Comparison of ENCODE assay signal across 30 cellular contexts in the genomic region with DNA sequence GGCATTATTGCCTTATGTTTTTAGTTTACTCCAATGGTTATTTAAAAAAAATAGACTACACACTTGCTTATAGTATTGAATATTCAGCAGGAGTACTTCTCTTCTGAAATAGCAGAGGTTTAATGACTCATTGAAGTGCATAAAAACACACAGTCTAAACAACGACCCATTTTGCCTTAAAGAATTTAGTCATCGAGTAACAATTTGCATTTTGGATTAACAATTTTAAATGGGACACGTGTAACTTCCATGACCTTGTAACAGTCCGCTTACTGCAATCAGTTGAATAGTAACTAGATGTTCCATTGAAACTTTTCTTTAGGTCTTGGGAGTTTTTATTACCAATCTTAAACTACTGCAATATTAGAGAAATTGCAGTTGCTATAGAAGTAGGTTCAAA. TPM values are rescaled to one million over a fixed set of nuclear protein-coding genes. Genes with fewer than 3 reads are reported as not detected.
DNase-seq lines count a peak whose midpoint lies in the region; ATAC-seq and TF ChIP-seq lines count a peak whose summit lies in the region.
"Had no signal": no experiment of that assay in that cellular context is flagged by ENCODE, and none has a peak within 500 bp of the region (broad histone marks: within the 10 kb centered on the region; RNA-seq: fewer than 3 reads in every experiment).

No MANE protein-coding gene starts in this region.

- WGBS in IMR-90 (ENCODE audit: extremely low coverage in 2 of 2, insufficient read length in 1 of 2), 2 experiments: no CpG with 5 or more reads among the region's 4 CpGs
- 20% methylated on average over 1 of the region's 4 CpGs for WGBS in mesenchymal stem cell

- peak overlapping the region; percentile 42 for H3K56ac ChIP-seq in IMR-90 (ENCODE audit: extremely low read depth, insufficient read depth, low read length)

- H3K4me1 Mint-ChIP-seq in Calu3 (ENCODE audit: low read depth, unreplicated experiment): peaks cover 70% of the 10 kb centered on the region
- H3K4me1 Mint-ChIP-seq in activated CD4-positive, alpha-beta memory T cell treated with anti-CD3 and anti-CD28 coated beads for 36 hours (ENCODE audit: low read depth): no peaks in the 10 kb centered on the region
- H3K4me1 Mint-ChIP-seq: activated B cell treated with CpG ODN at 0.5 μM for 24 hours; activated naive CD4-positive, alpha-beta T cell treated with anti-CD3 and anti-CD28 coated beads, Interleukin-2, amount 10 ng/mL, durations not matched to agents 7 days and 5 days; CD8-positive, alpha-beta memory T cell; mesothelial cell of epicardium; naive thymus-derived CD4-positive, alpha-beta T cell had no signal

- no peak for TF ChIP-seq POLR2A in IMR-90 (IDR thresholded peaks at IDR 0.05; ENCODE audit: low read depth, low read length)

- no peak for DNase-seq in Calu3
- peak; percentile 86 for DNase-seq in IMR-90
- DNase-seq in cerebellar cortex (ENCODE audit: low spot score): peak; percentile 17
- peak; percentile 60 for DNase-seq in mesenchymal stem cell
- DNase-seq in left ventricle myocardium inferior: no peak
- no peak for DNase-seq in HPDE6-E6E7 (ENCODE audit: extremely low spot score)
- no peak for DNase-seq in NCI-H1105 treated with DMSO at 0.1 percent for 48 hours (lab: John Stamatoyannopoulos, UW)
- no peak for DNase-seq in activated CD4-positive, alpha-beta memory T cell treated with anti-CD3 and anti-CD28 coated beads for 36 hours
- DNase-seq: activated B cell treated with CpG ODN at 0.5 μM for 24 hours; activated CD4-positive, alpha-beta T cell treated with anti-CD3 and anti-CD28 coated beads, Interleukin-2, amount 50 U/mL, for 1 hour; activated naive CD4-positive, alpha-beta T cell treated with anti-CD3 and anti-CD28 coated beads, Interleukin-2, amount 10 ng/mL, durations not matched to agents 7 days and 5 days; amniotic stem cell; BE2C; CD8-positive, alpha-beta memory T cell; DMS153; effector memory CD4-positive, alpha-beta T cell; erythroblast; gastrocnemius medialis; left ventricle myocardium superior; naive thymus-derived CD4-positive, alpha-beta T cell; NCI-H146; NCI-H510A treated with DMSO at 0.1 percent for 48 hours; occipital lobe; psoas muscle; Right ventricle myocardium superior; stimulated activated naive CD8-positive, alpha-beta T cell treated with anti-CD3 and anti-CD28 coated beads, Interleukin-15, Interleukin-2, amounts not matched to agents 100 U/mL and 50 U/mL, for 24 hours had no signal

- peak; percentile 73 for ATAC-seq in IMR-90 (ENCODE audit: low read depth)
- ATAC-seq: gastrocnemius medialis; left ventricle myocardium superior; naive thymus-derived CD4-positive, alpha-beta T cell; psoas muscle; stimulated activated naive CD8-positive, alpha-beta T cell treated with anti-CD3 and anti-CD28 coated beads, Interleukin-15, Interleukin-2, amounts not matched to agents 100 U/mL and 50 U/mL, for 24 hours had no signal

- peak overlapping the region; percentile 44 for H3K4me2 ChIP-seq in IMR-90 (ENCODE audit: low read depth, low read length)
- H3K4me2 ChIP-seq in mesenchymal stem cell (ENCODE audit: low read length, poor library complexity, severe bottlenecking): no peak overlapping the region
- H3K4me2 ChIP-seq: hepatocyte had no signal

- peak overlapping the region; percentile 73 for H2BK20ac ChIP-seq in IMR-90 (ENCODE audit: low read depth, low read length)

- peaks cover 0 to 33% of the 10 kb centered on the region in 2 experiments; a peak in 2 of 4 replicates for H3K79me1 ChIP-seq in IMR-90 (ENCODE audit: low read depth in 1 of 2, low read length in 2 of 2)
- H3K79me1 ChIP-seq in mesenchymal stem cell (replicated peaks; ENCODE audit: low read length, poor library complexity, severe bottlenecking): peaks cover 2% of the 10 kb centered on the region

- intact Hi-C loops in Calu3 (cut with micrococcal nuclease; ENCODE audit: unreplicated experiment) (loop anchor here (1.0 kb wide), 1 partner anchor 264 kb away; no protein-coding TSS in a partner anchor), IMR-90 (cut with micrococcal nuclease) (loop anchor here (10.0 kb wide), 1 partner anchor 496 kb away; no protein-coding TSS in a partner anchor), left ventricle myocardium inferior (cut with micrococcal nuclease) (no loop called here)
- intact Hi-C loops in activated CD4-positive, alpha-beta memory T cell treated with anti-CD3 and anti-CD28 coated beads for 36 hours (cut with micrococcal nuclease): no loop called here

- BruUV-seq in Calu3 (replicated peaks; lab: Mats Ljungman, UMichigan): no TSS peak
- BruUV-seq in IMR-90 (replicated peaks; lab: Mats Ljungman, UMichigan): no TSS peak

- H3K23ac ChIP-seq in IMR-90 (ENCODE audit: low read depth, low read length): no peak overlapping the region
- H3K23ac ChIP-seq in mesenchymal stem cell (ENCODE audit: low read length in 2 of 2): no peak overlapping the region

- H3K14ac ChIP-seq in IMR-90 (replicated peaks; ENCODE audit: low read depth, low read length): no peak overlapping the region; the same call in 1 of the 2 replicates
- H3K14ac ChIP-seq in mesenchymal stem cell (ENCODE audit: low read length in 2 of 2): no peak overlapping the region

- H3K36me3 ChIP-seq in IMR-90 (ENCODE audit: control insufficient read depth, insufficient read depth, low read length): no peaks in the 10 kb centered on the region
- no peaks in the 10 kb centered on the region for H3K36me3 ChIP-seq in mesenchymal stem cell (ENCODE audit: control insufficient read depth in 1 of 2, insufficient read depth in 2 of 2, low read depth in 1 of 2, low read length in 2 of 2)
- H3K36me3 ChIP-seq in left ventricle myocardium inferior: no peaks in the 10 kb centered on the region
- H3K36me3 ChIP-seq: BE2C, gastrocnemius medialis, vagina had no signal

- H3K27me3 ChIP-seq in IMR-90 (ENCODE audit: control insufficient read depth, insufficient read depth, low read length): no peaks in the 10 kb centered on the region
- peaks cover 0 to 9% of the 10 kb centered on the region in 2 experiments for H3K27me3 ChIP-seq in mesenchymal stem cell (ENCODE audit: control insufficient read depth in 1 of 2, insufficient read depth in 1 of 2, low read length in 2 of 2)
- H3K27me3 ChIP-seq in left ventricle myocardium inferior (ENCODE audit: low read depth): peaks cover 48% of the 10 kb centered on the region
- H3K27me3 ChIP-seq: hepatocyte, vagina had no signal

- no peak for TF ChIP-seq RAD21 in IMR-90 (IDR thresholded peaks at IDR 0.05; ENCODE audit: low read length)

- H3K4me3 ChIP-seq in IMR-90 (ENCODE audit: insufficient read depth, low read depth, low read length) (no peak overlapping the region), mesenchymal stem cell (ENCODE audit: insufficient read depth in 1 of 2, low read depth in 1 of 2, low read length in 2 of 2) (no peak overlapping the region), left ventricle myocardium inferior (no peak overlapping the region)
- H3K4me3 ChIP-seq: coronary artery, gastrocnemius medialis, hepatocyte, psoas muscle, vagina had no signal

- no peaks in the 10 kb centered on the region for H4K20me1 ChIP-seq in IMR-90 (ENCODE audit: insufficient read depth, low read length)

- in situ Hi-C loops in IMR-90 (cut with MboI; ENCODE audit: low sequenced_read_pairs): no loop called here

- H2BK5ac ChIP-seq in IMR-90 (ENCODE audit: low read depth, low read length, poor library complexity, severe bottlenecking) (peak overlapping the region; percentile 87), mesenchymal stem cell (ENCODE audit: low read depth, low read length, poor library complexity, severe bottlenecking) (no peak overlapping the region)

- POLR2A ChIA-PET in IMR-90 (lab: Charles Lee; ENCODE audit: unreplicated experiment): no interaction called here
- POLR2A ChIA-PET in activated CD4-positive, alpha-beta memory T cell treated with anti-CD3 and anti-CD28 coated beads for 36 hours (lab: Charles Lee): no interaction called here

- H4K91ac ChIP-seq in IMR-90 (ENCODE audit: insufficient read depth, low read depth, low read length) (peak overlapping the region; percentile 11; the same call in 1 of the 2 replicates), mesenchymal stem cell (ENCODE audit: low read length) (no peak overlapping the region)

- H2BK12ac ChIP-seq in mesenchymal stem cell (ENCODE audit: low read length in 2 of 2): no peak overlapping the region

- H3K9me3 ChIP-seq in IMR-90 (ENCODE audit: control insufficient read depth, insufficient read depth, low read length) (no peaks in the 10 kb centered on the region), mesenchymal stem cell (ENCODE audit: control insufficient read depth, low read length) (no peaks in the 10 kb centered on the region), left ventricle myocardium inferior (replicated peaks) (no peaks in the 10 kb centered on the region)
- H3K9me3 ChIP-seq: BE2C, gastrocnemius medialis, psoas muscle, vagina had no signal

- peaks cover 10% of the 10 kb centered on the region; the same call in 1 of the 2 replicates for H3K9me1 ChIP-seq in IMR-90 (ENCODE audit: insufficient read depth, low read length)

- H2BK120ac ChIP-seq in IMR-90 (ENCODE audit: low read depth, low read length) (peak overlapping the region; percentile 41), mesenchymal stem cell (ENCODE audit: low read depth, low read length) (no peak overlapping the region)

- H3K9ac ChIP-seq in IMR-90 (ENCODE audit: low read depth, low read length) (no peak overlapping the region), mesenchymal stem cell (ENCODE audit: low read length) (no peak overlapping the region)

- H3K4ac ChIP-seq in IMR-90 (ENCODE audit: low read depth, low read length) (peak overlapping the region; percentile 47), mesenchymal stem cell (ENCODE audit: low read depth in 1 of 2, low read length in 2 of 2) (no peak overlapping the region)

- H3K4me1 ChIP-seq in IMR-90 (ENCODE audit: control insufficient read depth, insufficient read depth, low read length): peaks cover 13% of the 10 kb centered on the region
- H3K4me1 ChIP-seq in mesenchymal stem cell (ENCODE audit: control insufficient read depth, insufficient read depth, low read depth, low read length): peaks cover 4% of the 10 kb centered on the region
- no peaks in the 10 kb centered on the region for H3K4me1 ChIP-seq in left ventricle myocardium inferior
- H3K4me1 ChIP-seq: BE2C, gastrocnemius medialis, psoas muscle, vagina had no signal

- H2AK5ac ChIP-seq in IMR-90 (ENCODE audit: low read depth, low read length) (no peak overlapping the region), mesenchymal stem cell (ENCODE audit: low read length, severe bottlenecking) (no peak overlapping the region)

- H2AFZ ChIP-seq in IMR-90 (replicated peaks; ENCODE audit: low read length, poor library complexity) (no peak overlapping the region), mesenchymal stem cell (ENCODE audit: low read depth, low read length) (no peak overlapping the region)
- H2AFZ ChIP-seq: hepatocyte had no signal

- H2BK15ac ChIP-seq in IMR-90 (ENCODE audit: low read depth, low read length): 0 out of 3 replicates have a peak overlapping the region, but pooled peaks have one; percentile 4
- H2BK15ac ChIP-seq in mesenchymal stem cell (ENCODE audit: low read depth, poor library complexity, severe bottlenecking): no peak overlapping the region

- H3K4me3 Mint-ChIP-seq in Calu3 (ENCODE audit: low read depth, unreplicated experiment): peak overlapping the region; percentile 39
- no peak overlapping the region for H3K4me3 Mint-ChIP-seq in activated CD4-positive, alpha-beta memory T cell treated with anti-CD3 and anti-CD28 coated beads for 36 hours
- H3K4me3 Mint-ChIP-seq: activated B cell treated with CpG ODN at 0.5 μM for 24 hours; activated naive CD4-positive, alpha-beta T cell treated with anti-CD3 and anti-CD28 coated beads, Interleukin-2, amount 10 ng/mL, durations not matched to agents 7 days and 5 days; CD8-positive, alpha-beta memory T cell; mesothelial cell of epicardium; naive thymus-derived CD4-positive, alpha-beta T cell had no signal

- CTCF ChIA-PET in Calu3 (lab: Charles Lee): interaction anchor here (0.6 to 1.0 kb wide), 2 partner anchors 9 to 16 kb away, joined by 4 to 5 read pairs; a partner anchor contains a TSS
- CTCF ChIA-PET in IMR-90 (lab: Yijun Ruan, JAX): interaction anchor here (2.3 kb wide), 1 partner anchor 16 kb away, joined by 11 read pairs; no protein-coding TSS in a partner anchor
- CTCF ChIA-PET in activated CD4-positive, alpha-beta memory T cell treated with anti-CD3 and anti-CD28 coated beads for 36 hours (lab: Charles Lee): no interaction called here

- H2AK9ac ChIP-seq in IMR-90 (replicated peaks; ENCODE audit: low read depth, low read length, poor library complexity): no peak overlapping the region

- H3K9me3 Mint-ChIP-seq in Calu3 (ENCODE audit: low read depth, unreplicated experiment): no peaks in the 10 kb centered on the region
- peaks cover 2% of the 10 kb centered on the region for H3K9me3 Mint-ChIP-seq in activated CD4-positive, alpha-beta memory T cell treated with anti-CD3 and anti-CD28 coated beads for 36 hours
- H3K9me3 Mint-ChIP-seq: activated B cell treated with CpG ODN at 0.5 μM for 24 hours; activated naive CD4-positive, alpha-beta T cell treated with anti-CD3 and anti-CD28 coated beads, Interleukin-2, amount 10 ng/mL, durations not matched to agents 7 days and 5 days; mesothelial cell of epicardium had no signal

- H3K18ac ChIP-seq in IMR-90 (ENCODE audit: low read depth, low read length) (peak overlapping the region; percentile 53; the same call in 1 of the 2 replicates), mesenchymal stem cell (ENCODE audit: low read depth in 1 of 2, low read length in 2 of 2) (no peak overlapping the region)

- H4K8ac ChIP-seq in IMR-90 (ENCODE audit: low read depth in 2 of 2, low read length in 2 of 2) (peak overlapping the region in 1 of 2 experiments; percentile 14; a peak in 1 of 4 replicates), mesenchymal stem cell (ENCODE audit: low read length) (no peak overlapping the region)

- H3K27me3 Mint-ChIP-seq in Calu3 (ENCODE audit: unreplicated experiment): no peaks in the 10 kb centered on the region
- H3K27me3 Mint-ChIP-seq in activated CD4-positive, alpha-beta memory T cell treated with anti-CD3 and anti-CD28 coated beads for 36 hours: no peaks in the 10 kb centered on the region
- H3K27me3 Mint-ChIP-seq: activated naive CD4-positive, alpha-beta T cell treated with anti-CD3 and anti-CD28 coated beads, Interleukin-2, amount 10 ng/mL, durations not matched to agents 7 days and 5 days had no signal

- H4K5ac ChIP-seq in IMR-90 (ENCODE audit: low read depth, low read length): no peak overlapping the region; the same call in 1 of the 2 replicates

- peak overlapping the region; percentile 73 for H3K27ac Mint-ChIP-seq in Calu3 (ENCODE audit: unreplicated experiment)
- H3K27ac Mint-ChIP-seq in activated CD4-positive, alpha-beta memory T cell treated with anti-CD3 and anti-CD28 coated beads for 36 hours: no peak overlapping the region
- H3K27ac Mint-ChIP-seq: activated B cell treated with CpG ODN at 0.5 μM for 24 hours; activated naive CD4-positive, alpha-beta T cell treated with anti-CD3 and anti-CD28 coated beads, Interleukin-2, amount 10 ng/mL, durations not matched to agents 7 days and 5 days; CD8-positive, alpha-beta memory T cell; mesothelial cell of epicardium had no signal

- peaks cover 15% of the 10 kb centered on the region for H3K36me3 Mint-ChIP-seq in Calu3 (ENCODE audit: insufficient read depth, unreplicated experiment)
- H3K36me3 Mint-ChIP-seq in activated CD4-positive, alpha-beta memory T cell treated with anti-CD3 and anti-CD28 coated beads for 36 hours: no peaks in the 10 kb centered on the region
- H3K36me3 Mint-ChIP-seq: activated naive CD4-positive, alpha-beta T cell treated with anti-CD3 and anti-CD28 coated beads, Interleukin-2, amount 10 ng/mL, durations not matched to agents 7 days and 5 days; CD8-positive, alpha-beta memory T cell; mesothelial cell of epicardium; naive thymus-derived CD4-positive, alpha-beta T cell had no signal

- H3K27ac ChIP-seq in IMR-90 (ENCODE audit: insufficient read depth, low read length) (peak overlapping the region; percentile 26; the same call in 1 of the 2 replicates), mesenchymal stem cell (ENCODE audit: low read length, poor library complexity, severe bottlenecking) (no peak overlapping the region), left ventricle myocardium inferior (replicated peaks) (no peak overlapping the region)
- H3K27ac ChIP-seq: coronary artery, gastrocnemius medialis, hepatocyte, psoas muscle, vagina had no signal

- dilution Hi-C loops in IMR-90 (cut with HindIII; ENCODE audit: low sequenced_read_pairs, unreplicated experiment): no loop called here

- TF ChIP-seq CTCF in Calu3 (IDR thresholded peaks at IDR 0.05; ENCODE audit: unreplicated experiment): no peak
- no peak for TF ChIP-seq CTCF in IMR-90 (conservative IDR thresholded peaks at IDR 0.05; ENCODE audit: low read depth, low read length)
- TF ChIP-seq CTCF in left ventricle myocardium inferior (IDR thresholded peaks at IDR 0.05; ENCODE audit: borderline replicate concordance): no peak

RNA-seq across cellular contexts. Expression of a gene that starts 9.0 kb away (rescaled TPM):
- 31.6 and 43.7 TPM in 2 replicates for total RNA-seq in Calu3 (2022)
- total RNA-seq in IMR-90 (2012; rRNA removed): 65.1 and 97.8 TPM in 2 replicates
- polyA plus RNA-seq in IMR-90 (2012; rRNA removed): 25.4 and 33.7 TPM in 2 replicates
- polyA plus RNA-seq in IMR-90 (2012; cell fraction: cytosol; rRNA removed): 5.9 and 21.2 TPM in 2 replicates
- polyA plus RNA-seq in IMR-90 (2012; cell fraction: nucleus; rRNA removed; ENCODE audit: low replicate concordance): 2.9 and 21.1 TPM in 2 replicates
- polyA plus RNA-seq in mesenchymal stem cell (2013, experiment 1 of 2): 6.6 TPM
- 7.0 TPM for polyA plus RNA-seq in mesenchymal stem cell (2013, experiment 2 of 2)
- total RNA-seq in left ventricle myocardium inferior: 0.96 TPM
- not detected for total RNA-seq in activated CD4-positive, alpha-beta memory T cell treated with anti-CD3 and anti-CD28 coated beads for 36 hours
- total RNA-seq: activated B cell treated with CpG ODN at 0.5 μM for 24 hours; CD8-positive, alpha-beta memory T cell; naive thymus-derived CD4-positive, alpha-beta T cell had no signal
- polyA plus RNA-seq: CD8-positive, alpha-beta memory T cell; naive thymus-derived CD4-positive, alpha-beta T cell had no signal

Comparison
In these comparisons a context has a peak if more than half of its experiments do, and no peak if none do; other contexts are left out.
1. DNase-seq: peak in IMR-90 (single experiment), cerebellar cortex (single experiment) and mesenchymal stem cell (single experiment); none in Calu3 (single experiment), left ventricle myocardium inferior (single experiment), HPDE6-E6E7 (single experiment), NCI-H1105 treated with DMSO at 0.1 percent for 48 hours (single experiment) and activated CD4-positive, alpha-beta memory T cell treated with anti-CD3 and anti-CD28 coated beads for 36 hours (single experiment).
2. RNA of a gene that starts 9.0 kb away (total RNA-seq): 65.1 to 97.8 TPM in IMR-90 and 31.6 to 43.7 TPM in Calu3; 0.96 TPM in left ventricle myocardium inferior (single experiment) and not detected in activated CD4-positive, alpha-beta memory T cell treated with anti-CD3 and anti-CD28 coated beads for 36 hours; every median in the first group is over 10 times any median in the second.
3. intact Hi-C loops: an anchor here in Calu3 (1.0 kb wide) and IMR-90 (10.0 kb wide); none called in left ventricle myocardium inferior and activated CD4-positive, alpha-beta memory T cell treated with anti-CD3 and anti-CD28 coated beads for 36 hours.